Comparison of ENCODE assay signal across 1 cellular context in the genomic region with DNA sequence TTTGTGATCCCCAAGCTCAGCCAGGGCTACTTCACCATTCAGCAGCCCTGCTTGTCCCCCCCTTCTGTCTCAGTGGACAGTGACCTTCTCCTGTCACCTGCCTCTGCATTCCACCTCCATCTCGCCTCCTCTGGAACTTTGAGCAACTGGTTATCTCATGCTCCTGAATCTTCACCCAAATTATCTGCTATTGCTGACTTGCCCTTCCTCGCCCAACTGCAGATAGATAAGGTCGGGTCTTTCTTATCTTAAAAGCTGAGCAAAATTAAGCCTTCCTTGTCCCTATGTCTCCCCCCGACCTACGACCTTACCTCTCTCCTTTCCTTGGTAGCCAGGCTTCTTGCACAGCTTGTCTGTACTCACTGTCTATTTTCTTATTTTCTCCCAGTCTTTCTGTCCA.
A peak's percentile ranks its signal among the peaks of the same experiment; 100 is the strongest.
TF ChIP-seq lines count a peak whose summit lies in the region.

No MANE protein-coding gene starts in this region.

TF ChIP-seq in K562, 482 proteins besides CTCF, POLR2A, EP300 and RAD21 (continued from another document and continues in another):
- TF ChIP-seq RBM39 (optimal IDR thresholded peaks at IDR 0.05; ENCODE audit: low read depth, low read length) (no peak), SMARCE1 (IDR thresholded peaks at IDR 0.05) (peak; percentile 61), TAF1 (IDR thresholded peaks at IDR 0.05; ENCODE audit: control insufficient read depth, extremely low read depth, insufficient read depth, low read length, severe bottlenecking) (no peak), EZH2 (IDR thresholded peaks at IDR 0.05; ENCODE audit: borderline replicate concordance, low read depth, low read length) (no peak), SMARCB1 (IDR thresholded peaks at IDR 0.05; ENCODE audit: insufficient read length, low read depth) (no peak), RBM15 (IDR thresholded peaks at IDR 0.05; ENCODE audit: insufficient read depth, low read length) (no peak), NRF1 (conservative IDR thresholded peaks at IDR 0.05 in 1 of 2, IDR thresholded peaks at IDR 0.05 in 1 of 2) (no peak), FOXP1 (CRISPR knock-in tag; IDR thresholded peaks at IDR 0.05) (no peak), TOE1 (IDR thresholded peaks at IDR 0.05; ENCODE audit: borderline replicate concordance) (no peak), TOE1 (CRISPR knock-in tag; IDR thresholded peaks at IDR 0.05; ENCODE audit: borderline replicate concordance, low read depth) (no peak), RFX1 (IDR thresholded peaks at IDR 0.05) (no peak), RAD51 (IDR thresholded peaks at IDR 0.05; ENCODE audit: borderline replicate concordance, low read depth) (no peak), STAT5B (CRISPR knock-in tag; IDR thresholded peaks at IDR 0.05) (no peak), SAFB2 (IDR thresholded peaks at IDR 0.05; ENCODE audit: borderline replicate concordance, low read depth, low read length, severe bottlenecking) (no peak), TSC22D4 (tag; IDR thresholded peaks at IDR 0.05) (no peak), CCAR2 (IDR thresholded peaks at IDR 0.05; ENCODE audit: low read depth, low read length) (no peak), MED1 (CRISPR knock-in tag; IDR thresholded peaks at IDR 0.05; ENCODE audit: borderline replicate concordance) (no peak), ARHGAP35 (IDR thresholded peaks at IDR 0.05; ENCODE audit: partially characterized antibody) (no peak), CBFA2T3 (IDR thresholded peaks at IDR 0.05) (peak; percentile 88), PTTG1 (tag; IDR thresholded peaks at IDR 0.05; ENCODE audit: low read depth) (no peak), COPS2 (conservative IDR thresholded peaks at IDR 0.05) (no peak), MECOM (CRISPR knock-in tag; IDR thresholded peaks at IDR 0.05) (0 out of 2 replicates have a peak, but pooled peaks have one; percentile 51), ZBED1 (IDR thresholded peaks at IDR 0.05) (no peak), SMAD4 (CRISPR knock-in tag; conservative IDR thresholded peaks at IDR 0.05) (no peak), HDAC6 (IDR thresholded peaks at IDR 0.05; ENCODE audit: low read depth, low read length) (no peak), TEAD2 (tag; IDR thresholded peaks at IDR 0.05) (no peak), HLTF (IDR thresholded peaks at IDR 0.05) (no peak), SREBF2 (CRISPR knock-in tag; IDR thresholded peaks at IDR 0.05) (no peak), ZNF707 (CRISPR knock-in tag; conservative IDR thresholded peaks at IDR 0.05) (no peak), RBM22 (IDR thresholded peaks at IDR 0.05; ENCODE audit: low read depth, low read length, poor library complexity, severe bottlenecking) (no peak), MCM3 (IDR thresholded peaks at IDR 0.05) (no peak), SMARCA4 (IDR thresholded peaks at IDR 0.05) (peak; percentile 74; the same call in 1 of the 2 replicates), MCM2 (IDR thresholded peaks at IDR 0.05; ENCODE audit: low read depth) (no peak), ZBTB8A (IDR thresholded peaks at IDR 0.05; ENCODE audit: partially characterized antibody) (no peak), SLC30A9 (CRISPR knock-in tag; IDR thresholded peaks at IDR 0.05) (no peak), MTA1 (IDR thresholded peaks at IDR 0.05; ENCODE audit: borderline replicate concordance) (no peak), ZNF436 (CRISPR knock-in tag; IDR thresholded peaks at IDR 0.05) (no peak), DPF2 (IDR thresholded peaks at IDR 0.05) (peak; percentile 80; the same call in 1 of the 2 replicates), DIDO1 (tag; IDR thresholded peaks at IDR 0.05; ENCODE audit: low read depth) (no peak), TEAD4 (IDR thresholded peaks at IDR 0.05; ENCODE audit: low read length) (peak; percentile 64), TEAD4 (CRISPR knock-in tag; IDR thresholded peaks at IDR 0.05; ENCODE audit: borderline replicate concordance) (no peak), GTF2A2 (tag; IDR thresholded peaks at IDR 0.05) (no peak), MTA3 (IDR thresholded peaks at IDR 0.05; ENCODE audit: borderline replicate concordance) (no peak), SOX6 (IDR thresholded peaks at IDR 0.05) (0 out of 2 replicates have a peak, but pooled peaks have one; percentile 10)
- TF ChIP-seq, protein P1, sequence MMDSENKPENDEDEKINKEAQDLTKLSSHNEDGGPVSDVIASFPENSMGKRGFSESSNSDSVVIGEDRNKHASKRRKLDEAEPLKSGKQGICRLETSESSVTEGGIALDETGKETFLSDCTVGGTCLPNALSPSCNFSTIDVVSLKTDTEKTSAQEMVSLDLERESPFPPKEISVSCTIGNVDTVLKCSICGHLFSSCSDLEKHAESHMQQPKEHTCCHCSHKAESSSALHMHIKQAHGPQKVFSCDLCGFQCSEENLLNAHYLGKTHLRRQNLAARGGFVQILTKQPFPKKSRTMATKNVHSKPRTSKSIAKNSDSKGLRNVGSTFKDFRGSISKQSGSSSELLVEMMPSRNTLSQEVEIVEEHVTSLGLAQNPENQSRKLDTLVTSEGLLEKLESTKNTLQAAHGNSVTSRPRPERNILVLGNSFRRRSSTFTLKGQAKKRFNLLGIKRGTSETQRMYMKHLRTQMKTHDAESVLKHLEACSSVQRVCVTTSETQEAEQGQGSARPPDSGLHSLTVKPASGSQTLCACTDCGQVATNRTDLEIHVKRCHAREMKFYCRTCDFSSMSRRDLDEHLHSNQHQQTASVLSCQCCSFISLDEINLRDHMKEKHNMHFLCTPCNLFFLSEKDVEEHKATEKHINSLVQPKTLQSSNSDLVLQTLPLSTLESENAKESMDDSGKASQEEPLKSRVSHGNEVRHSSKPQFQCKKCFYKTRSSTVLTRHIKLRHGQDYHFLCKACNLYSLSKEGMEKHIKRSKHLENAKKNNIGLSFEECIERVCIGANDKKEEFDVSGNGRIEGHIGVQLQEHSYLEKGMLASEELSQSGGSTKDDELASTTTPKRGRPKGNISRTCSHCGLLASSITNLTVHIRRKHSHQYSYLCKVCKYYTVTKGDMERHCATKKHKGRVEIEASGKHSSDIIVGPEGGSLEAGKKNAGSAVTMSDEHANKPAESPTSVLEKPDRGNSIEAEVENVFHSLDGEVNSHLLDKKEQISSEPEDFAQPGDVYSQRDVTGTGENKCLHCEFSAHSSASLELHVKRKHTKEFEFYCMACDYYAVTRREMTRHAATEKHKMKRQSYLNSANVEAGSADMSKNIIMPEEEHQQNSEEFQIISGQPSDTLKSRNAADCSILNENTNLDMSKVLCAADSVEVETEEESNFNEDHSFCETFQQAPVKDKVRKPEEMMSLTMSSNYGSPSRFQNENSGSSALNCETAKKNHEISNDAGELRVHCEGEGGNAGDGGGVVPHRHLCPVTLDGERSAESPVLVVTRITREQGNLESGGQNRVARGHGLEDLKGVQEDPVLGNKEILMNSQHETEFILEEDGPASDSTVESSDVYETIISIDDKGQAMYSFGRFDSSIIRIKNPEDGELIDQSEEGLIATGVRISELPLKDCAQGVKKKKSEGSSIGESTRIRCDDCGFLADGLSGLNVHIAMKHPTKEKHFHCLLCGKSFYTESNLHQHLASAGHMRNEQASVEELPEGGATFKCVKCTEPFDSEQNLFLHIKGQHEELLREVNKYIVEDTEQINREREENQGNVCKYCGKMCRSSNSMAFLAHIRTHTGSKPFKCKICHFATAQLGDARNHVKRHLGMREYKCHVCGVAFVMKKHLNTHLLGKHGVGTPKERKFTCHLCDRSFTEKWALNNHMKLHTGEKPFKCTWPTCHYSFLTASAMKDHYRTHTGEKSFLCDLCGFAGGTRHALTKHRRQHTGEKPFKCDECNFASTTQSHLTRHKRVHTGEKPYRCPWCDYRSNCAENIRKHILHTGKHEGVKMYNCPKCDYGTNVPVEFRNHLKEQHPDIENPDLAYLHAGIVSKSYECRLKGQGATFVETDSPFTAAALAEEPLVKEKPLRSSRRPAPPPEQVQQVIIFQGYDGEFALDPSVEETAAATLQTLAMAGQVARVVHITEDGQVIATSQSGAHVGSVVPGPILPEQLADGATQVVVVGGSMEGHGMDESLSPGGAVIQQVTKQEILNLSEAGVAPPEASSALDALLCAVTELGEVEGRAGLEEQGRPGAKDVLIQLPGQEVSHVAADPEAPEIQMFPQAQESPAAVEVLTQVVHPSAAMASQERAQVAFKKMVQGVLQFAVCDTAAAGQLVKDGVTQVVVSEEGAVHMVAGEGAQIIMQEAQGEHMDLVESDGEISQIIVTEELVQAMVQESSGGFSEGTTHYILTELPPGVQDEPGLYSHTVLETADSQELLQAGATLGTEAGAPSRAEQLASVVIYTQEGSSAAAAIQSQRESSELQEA (IDR thresholded peaks at IDR 0.05; ENCODE audit: low read depth) = no peak
- TF ChIP-seq, protein P2, sequence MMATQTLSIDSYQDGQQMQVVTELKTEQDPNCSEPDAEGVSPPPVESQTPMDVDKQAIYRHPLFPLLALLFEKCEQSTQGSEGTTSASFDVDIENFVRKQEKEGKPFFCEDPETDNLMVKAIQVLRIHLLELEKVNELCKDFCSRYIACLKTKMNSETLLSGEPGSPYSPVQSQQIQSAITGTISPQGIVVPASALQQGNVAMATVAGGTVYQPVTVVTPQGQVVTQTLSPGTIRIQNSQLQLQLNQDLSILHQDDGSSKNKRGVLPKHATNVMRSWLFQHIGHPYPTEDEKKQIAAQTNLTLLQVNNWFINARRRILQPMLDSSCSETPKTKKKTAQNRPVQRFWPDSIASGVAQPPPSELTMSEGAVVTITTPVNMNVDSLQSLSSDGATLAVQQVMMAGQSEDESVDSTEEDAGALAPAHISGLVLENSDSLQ (IDR thresholded peaks at IDR 0.05) = no peak
- TF ChIP-seq, protein P3, sequence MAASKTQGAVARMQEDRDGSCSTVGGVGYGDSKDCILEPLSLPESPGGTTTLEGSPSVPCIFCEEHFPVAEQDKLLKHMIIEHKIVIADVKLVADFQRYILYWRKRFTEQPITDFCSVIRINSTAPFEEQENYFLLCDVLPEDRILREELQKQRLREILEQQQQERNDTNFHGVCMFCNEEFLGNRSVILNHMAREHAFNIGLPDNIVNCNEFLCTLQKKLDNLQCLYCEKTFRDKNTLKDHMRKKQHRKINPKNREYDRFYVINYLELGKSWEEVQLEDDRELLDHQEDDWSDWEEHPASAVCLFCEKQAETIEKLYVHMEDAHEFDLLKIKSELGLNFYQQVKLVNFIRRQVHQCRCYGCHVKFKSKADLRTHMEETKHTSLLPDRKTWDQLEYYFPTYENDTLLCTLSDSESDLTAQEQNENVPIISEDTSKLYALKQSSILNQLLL (CRISPR knock-in tag; IDR thresholded peaks at IDR 0.05; ENCODE audit: borderline replicate concordance) = no peak
- TF ChIP-seq, protein P4, sequence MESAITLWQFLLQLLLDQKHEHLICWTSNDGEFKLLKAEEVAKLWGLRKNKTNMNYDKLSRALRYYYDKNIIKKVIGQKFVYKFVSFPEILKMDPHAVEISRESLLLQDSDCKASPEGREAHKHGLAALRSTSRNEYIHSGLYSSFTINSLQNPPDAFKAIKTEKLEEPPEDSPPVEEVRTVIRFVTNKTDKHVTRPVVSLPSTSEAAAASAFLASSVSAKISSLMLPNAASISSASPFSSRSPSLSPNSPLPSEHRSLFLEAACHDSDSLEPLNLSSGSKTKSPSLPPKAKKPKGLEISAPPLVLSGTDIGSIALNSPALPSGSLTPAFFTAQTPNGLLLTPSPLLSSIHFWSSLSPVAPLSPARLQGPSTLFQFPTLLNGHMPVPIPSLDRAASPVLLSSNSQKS (CRISPR knock-in tag; IDR thresholded peaks at IDR 0.05) = no peak
- TF ChIP-seq, protein P5, sequence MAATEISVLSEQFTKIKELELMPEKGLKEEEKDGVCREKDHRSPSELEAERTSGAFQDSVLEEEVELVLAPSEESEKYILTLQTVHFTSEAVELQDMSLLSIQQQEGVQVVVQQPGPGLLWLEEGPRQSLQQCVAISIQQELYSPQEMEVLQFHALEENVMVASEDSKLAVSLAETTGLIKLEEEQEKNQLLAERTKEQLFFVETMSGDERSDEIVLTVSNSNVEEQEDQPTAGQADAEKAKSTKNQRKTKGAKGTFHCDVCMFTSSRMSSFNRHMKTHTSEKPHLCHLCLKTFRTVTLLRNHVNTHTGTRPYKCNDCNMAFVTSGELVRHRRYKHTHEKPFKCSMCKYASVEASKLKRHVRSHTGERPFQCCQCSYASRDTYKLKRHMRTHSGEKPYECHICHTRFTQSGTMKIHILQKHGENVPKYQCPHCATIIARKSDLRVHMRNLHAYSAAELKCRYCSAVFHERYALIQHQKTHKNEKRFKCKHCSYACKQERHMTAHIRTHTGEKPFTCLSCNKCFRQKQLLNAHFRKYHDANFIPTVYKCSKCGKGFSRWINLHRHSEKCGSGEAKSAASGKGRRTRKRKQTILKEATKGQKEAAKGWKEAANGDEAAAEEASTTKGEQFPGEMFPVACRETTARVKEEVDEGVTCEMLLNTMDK (IDR thresholded peaks at IDR 0.05; ENCODE audit: borderline replicate concordance, insufficient read depth, low read depth, low read length, poor library complexity, severe bottlenecking) = no peak
- TF ChIP-seq, protein P6, sequence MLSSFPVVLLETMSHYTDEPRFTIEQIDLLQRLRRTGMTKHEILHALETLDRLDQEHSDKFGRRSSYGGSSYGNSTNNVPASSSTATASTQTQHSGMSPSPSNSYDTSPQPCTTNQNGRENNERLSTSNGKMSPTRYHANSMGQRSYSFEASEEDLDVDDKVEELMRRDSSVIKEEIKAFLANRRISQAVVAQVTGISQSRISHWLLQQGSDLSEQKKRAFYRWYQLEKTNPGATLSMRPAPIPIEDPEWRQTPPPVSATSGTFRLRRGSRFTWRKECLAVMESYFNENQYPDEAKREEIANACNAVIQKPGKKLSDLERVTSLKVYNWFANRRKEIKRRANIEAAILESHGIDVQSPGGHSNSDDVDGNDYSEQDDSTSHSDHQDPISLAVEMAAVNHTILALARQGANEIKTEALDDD (IDR thresholded peaks at IDR 0.05) = peak; percentile 59; the same call in 1 of the 2 replicates
- TF ChIP-seq, protein P7, sequence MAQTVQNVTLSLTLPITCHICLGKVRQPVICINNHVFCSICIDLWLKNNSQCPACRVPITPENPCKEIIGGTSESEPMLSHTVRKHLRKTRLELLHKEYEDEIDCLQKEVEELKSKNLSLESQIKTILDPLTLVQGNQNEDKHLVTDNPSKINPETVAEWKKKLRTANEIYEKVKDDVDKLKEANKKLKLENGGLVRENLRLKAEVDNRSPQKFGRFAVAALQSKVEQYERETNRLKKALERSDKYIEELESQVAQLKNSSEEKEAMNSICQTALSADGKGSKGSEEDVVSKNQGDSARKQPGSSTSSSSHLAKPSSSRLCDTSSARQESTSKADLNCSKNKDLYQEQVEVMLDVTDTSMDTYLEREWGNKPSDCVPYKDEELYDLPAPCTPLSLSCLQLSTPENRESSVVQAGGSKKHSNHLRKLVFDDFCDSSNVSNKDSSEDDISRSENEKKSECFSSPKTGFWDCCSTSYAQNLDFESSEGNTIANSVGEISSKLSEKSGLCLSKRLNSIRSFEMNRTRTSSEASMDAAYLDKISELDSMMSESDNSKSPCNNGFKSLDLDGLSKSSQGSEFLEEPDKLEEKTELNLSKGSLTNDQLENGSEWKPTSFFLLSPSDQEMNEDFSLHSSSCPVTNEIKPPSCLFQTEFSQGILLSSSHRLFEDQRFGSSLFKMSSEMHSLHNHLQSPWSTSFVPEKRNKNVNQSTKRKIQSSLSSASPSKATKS (CRISPR knock-in tag; IDR thresholded peaks at IDR 0.05) = no peak
- TF ChIP-seq, protein P8, sequence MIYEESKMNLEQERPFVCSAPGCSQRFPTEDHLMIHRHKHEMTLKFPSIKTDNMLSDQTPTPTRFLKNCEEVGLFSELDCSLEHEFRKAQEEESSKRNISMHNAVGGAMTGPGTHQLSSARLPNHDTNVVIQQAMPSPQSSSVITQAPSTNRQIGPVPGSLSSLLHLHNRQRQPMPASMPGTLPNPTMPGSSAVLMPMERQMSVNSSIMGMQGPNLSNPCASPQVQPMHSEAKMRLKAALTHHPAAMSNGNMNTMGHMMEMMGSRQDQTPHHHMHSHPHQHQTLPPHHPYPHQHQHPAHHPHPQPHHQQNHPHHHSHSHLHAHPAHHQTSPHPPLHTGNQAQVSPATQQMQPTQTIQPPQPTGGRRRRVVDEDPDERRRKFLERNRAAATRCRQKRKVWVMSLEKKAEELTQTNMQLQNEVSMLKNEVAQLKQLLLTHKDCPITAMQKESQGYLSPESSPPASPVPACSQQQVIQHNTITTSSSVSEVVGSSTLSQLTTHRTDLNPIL (CRISPR knock-in tag; IDR thresholded peaks at IDR 0.05) = no peak
